In the genomic region with DNA sequence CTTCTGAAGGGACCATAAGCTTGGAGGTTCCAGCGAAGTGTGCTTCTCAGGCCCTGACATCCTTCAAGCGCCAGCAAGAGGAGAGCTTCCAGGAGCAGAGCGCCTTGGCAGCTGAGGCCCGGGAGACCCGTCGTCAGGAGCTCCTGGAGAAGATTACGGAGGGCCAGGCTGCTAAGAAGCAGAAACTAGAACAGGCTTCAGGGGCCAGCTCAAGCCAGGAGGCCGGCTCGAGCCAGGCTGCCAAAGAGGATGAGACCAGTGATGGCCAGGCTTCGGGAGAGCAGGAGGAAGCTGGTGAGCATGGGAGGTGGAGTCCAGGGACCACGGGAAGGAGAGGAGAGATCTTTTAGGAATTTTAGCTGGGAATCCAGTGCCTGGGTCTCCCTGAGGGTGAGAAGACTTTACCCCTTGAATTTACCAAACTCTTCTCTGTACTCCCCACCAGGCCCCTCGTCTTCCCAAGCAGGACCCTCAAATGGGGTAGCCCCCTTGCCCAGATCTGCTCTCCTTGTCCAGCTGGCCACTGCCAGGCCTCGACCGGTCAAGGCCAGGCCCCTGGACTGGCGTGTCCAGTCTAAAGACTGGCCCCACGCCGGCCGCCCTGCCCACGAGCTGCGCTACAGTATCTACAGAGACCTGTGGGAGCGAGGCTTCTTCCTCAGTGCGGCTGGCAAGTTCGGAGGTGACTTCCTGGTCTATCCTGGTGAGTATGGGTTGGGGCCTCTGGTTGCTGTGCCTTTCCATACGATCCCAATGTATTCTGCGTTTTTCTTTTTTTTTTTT, we compare ENCODE assay signal across 8 cellular contexts. TPM values are rescaled to one million over a fixed set of nuclear protein-coding genes. Genes with fewer than 3 reads are reported as not detected.
DNase-seq lines count a peak whose midpoint lies in the region; ATAC-seq, FAIRE-seq and TF ChIP-seq lines count a peak whose summit lies in the region.

No MANE protein-coding gene starts in this region.

- peak overlapping the region; percentile 98 for H2AFZ ChIP-seq in K562 (ENCODE audit: low read depth, low read length)

- H3K9ac ChIP-seq in K562 (ENCODE audit: insufficient read depth in 1 of 2, low read depth in 2 of 2, low read length in 2 of 2), result peak overlapping the region; percentile 98 to 99

- H3K4me3 ChIP-seq in K562 (peak overlapping the region; percentile 96), mesodermal cell (ENCODE audit: extremely low read depth, insufficient read depth, low read length, poor library complexity, severe bottlenecking) (peak overlapping the region; percentile 70)

- CTCF ChIA-PET in K562 (lab: Yijun Ruan, JAX; ENCODE audit: low intra/inter-chr PET ratio), result interaction anchor here (0.7 kb wide), 1 partner anchor 13 kb away, joined by 4 read pairs; no protein-coding TSS in a partner anchor

- peaks cover 21 to 43% of the 10 kb centered on the region in 2 experiments for H3K4me1 ChIP-seq in K562 (replicated peaks in 1 of 2; ENCODE audit: control insufficient read depth in 2 of 2, insufficient read depth in 2 of 2, low read length in 2 of 2)
- H3K4me1 ChIP-seq in mesodermal cell (ENCODE audit: control insufficient read depth, insufficient read depth, low read length, poor library complexity, severe bottlenecking), result peaks cover 17% of the 10 kb centered on the region

- H3K27ac ChIP-seq in 22Rv1 (peak overlapping the region; percentile 96), K562 (ENCODE audit: extremely low read depth, low read depth, low read length) (peak overlapping the region; percentile 100), mesodermal cell (ENCODE audit: low read depth, low read length, severe bottlenecking) (peak overlapping the region; percentile 99)

- TF ChIP-seq EP300 in K562 (IDR thresholded peaks at IDR 0.05; ENCODE audit: low read length), result no peak

- H3K9me3 ChIP-seq in K562 (replicated peaks; ENCODE audit: control insufficient read depth, insufficient read depth, low read depth, low read length), result no peaks in the 10 kb centered on the region
- no peaks in the 10 kb centered on the region for H3K9me3 ChIP-seq in mesodermal cell (ENCODE audit: control insufficient read depth, low read length)

- no TSS peak for BruUV-seq in K562 (replicated peaks; lab: Mats Ljungman, UMichigan)

- TF ChIP-seq CTCF in 22Rv1 (IDR thresholded peaks at IDR 0.05), result no peak
- no peak for TF ChIP-seq CTCF in K562 (IDR thresholded peaks at IDR 0.05 in 2 of 3, conservative IDR thresholded peaks at IDR 0.05 in 1 of 3; ENCODE audit: insufficient read depth in 2 of 3, low read depth in 1 of 3, low read length in 3 of 3)

- intact Hi-C loops in K562 (cut with micrococcal nuclease), result no loop called here

- TF ChIP-seq POLR2A in K562 (conservative IDR thresholded peaks at IDR 0.05), result no peak

- TF ChIP-seq RAD21 in K562 (CRISPR knock-in tag; conservative IDR thresholded peaks at IDR 0.05 in 1 of 2, IDR thresholded peaks at IDR 0.05 in 1 of 2), result no peak

- H4K20me1 ChIP-seq in K562 (replicated peaks; ENCODE audit: control insufficient read depth, insufficient read depth, low read length), result no peaks in the 10 kb centered on the region

- H3K36me3 ChIP-seq in K562 (ENCODE audit: control insufficient read depth, insufficient read depth, low read length), result peaks cover 46% of the 10 kb centered on the region
- peaks cover 48% of the 10 kb centered on the region for H3K36me3 ChIP-seq in mesodermal cell (ENCODE audit: control insufficient read depth, insufficient read depth, low read length)

- peaks cover 3% of the 10 kb centered on the region for H3K9me1 ChIP-seq in K562 (ENCODE audit: control insufficient read depth, insufficient read depth, low read length)

- POLR2A ChIA-PET in K562 (lab: Yijun Ruan, JAX), result interaction anchor here (0.7 to 7.0 kb wide), 8 partner anchors 10 to 65 kb away, joined by 3 to 206 read pairs (median 8); a partner anchor contains a TSS

- FAIRE-seq in K562 (lab: Jason Lieb, UNC), result no peak

- peak overlapping the region; percentile 96 for H3K4me2 ChIP-seq in K562 (ENCODE audit: insufficient read depth, low read length)

- no peaks in the 10 kb centered on the region for H3K27me3 ChIP-seq in K562 (ENCODE audit: control insufficient read depth in 2 of 2, insufficient read depth in 2 of 2, low read length in 2 of 2)

- in situ Hi-C loops in K562 (cut with MboI), result no loop called here

- WGBS in K562 (ENCODE audit: insufficient coverage, low coverage, missing lambda C conversion rate), result 28% methylated on average over 22 of the region's 25 CpGs
- 47 to 50% methylated on average over 19 to 22 of the region's 25 CpGs for WGBS in mesodermal cell (ENCODE audit: insufficient coverage in 2 of 2), 2 experiments

- DNase-seq in HT-29 (ENCODE audit: low spot score), result peak; percentile 76
- no peak for DNase-seq in K562 (ENCODE audit: extremely low read depth in 1 of 4, low spot score in 3 of 4)
- DNase-seq in NCI-H128 (lab: John Stamatoyannopoulos, UW; ENCODE audit: unreplicated experiment), result no peak
- DNase-seq in NCI-H226, result no peak
- DNase-seq in NCI-H446 treated with DMSO at 0.1 percent for 48 hours (lab: John Stamatoyannopoulos, UW), result no peak

- H3K79me2 ChIP-seq in K562 (ENCODE audit: control insufficient read depth, insufficient read depth, low read length), result peaks cover 45% of the 10 kb centered on the region

- ATAC-seq in K562 (no peak), HG03520 (IDR thresholded peaks at IDR 0.05; ENCODE audit: unreplicated experiment) (no peak)

RNA-seq across cellular contexts. Expression of a gene that starts 0.8 kb away (rescaled TPM):
- total RNA-seq in HT-29 (2014; rRNA removed; shearing (Covaris generic)), result 234 and 255 TPM in 2 replicates
- total RNA-seq in K562 (2011; cell fraction: chromatin; rRNA removed; ENCODE audit: low replicate concordance), result 6.2 and 16.5 TPM in 2 replicates
- total RNA-seq in K562 (2011; cell fraction: nucleolus; rRNA removed), result 24.2 and 25.2 TPM in 2 replicates
- 10.4 and 11.7 TPM in 2 replicates for total RNA-seq in K562 (2011; cell fraction: nucleoplasm; rRNA removed)
- 48.3 and 52.3 TPM in 2 replicates for total RNA-seq in K562 (2014; rRNA removed)
- 11.0 and 15.9 TPM in 2 replicates for total RNA-seq in K562 (2014; rRNA removed; fragmentation: Illumina TruSeq; extraction: Trizol)
- total RNA-seq in K562 (2015; rRNA removed; fragmentation: Illumina TruSeq; extraction: Trizol), result 32.8 and 34.3 TPM in 2 replicates
- total RNA-seq in K562 (2021), result 43.7 and 45.7 TPM in 2 replicates
- 29.5 and 39.8 TPM in 2 replicates for polyA plus RNA-seq in K562 (2011; rRNA removed)
- polyA plus RNA-seq in K562 (2011; cell fraction: cytosol; rRNA removed), result 70.3 and 121 TPM in 2 replicates
- polyA plus RNA-seq in K562 (2011; cell fraction: nucleus; rRNA removed), result 32.8 and 33.9 TPM in 2 replicates
- polyA plus RNA-seq in K562 (2012), result 30.6 and 41.6 TPM in 2 replicates
- 15.6 and 34.6 TPM in 2 replicates for polyA plus RNA-seq in K562 (2014; fragmentation: Illumina TruSeq; extraction: Trizol)
- 1 to 10 TPM; 3.1 to 3.9 TPM for polyA plus RNA-seq in K562 (2014; fragmentation: Nextera tagmentation; extraction: Ambion mirVana)
- polyA plus RNA-seq in K562 (2014; rRNA removed), result 57.6 and 59.9 TPM in 2 replicates
- 8.6 and 12.1 TPM in 2 replicates for polyA minus RNA-seq in K562 (2011; rRNA and poly(A)+ RNA removed)
- polyA minus RNA-seq in K562 (2011; cell fraction: cytosol; rRNA and poly(A)+ RNA removed), result 18.6 and 27.7 TPM in 2 replicates
- 6.5 and 8.9 TPM in 2 replicates for polyA minus RNA-seq in K562 (2011; cell fraction: nucleus; rRNA and poly(A)+ RNA removed)
- 54.2 TPM for polyA plus RNA-seq in mesodermal cell (2013, experiment 1 of 2)
- polyA plus RNA-seq in mesodermal cell (2013, experiment 2 of 2), result 41.3 TPM

RNA-seq across cellular contexts. Expression of a gene that starts 2.5 kb away (rescaled TPM):
- 266 and 285 TPM in 2 replicates for total RNA-seq in HT-29 (2014; rRNA removed; shearing (Covaris generic))
- 69.6 and 252 TPM in 2 replicates for total RNA-seq in K562 (2011; cell fraction: chromatin; rRNA removed; ENCODE audit: low replicate concordance)
- 206 and 229 TPM in 2 replicates for total RNA-seq in K562 (2011; cell fraction: nucleolus; rRNA removed)
- 169 and 219 TPM in 2 replicates for total RNA-seq in K562 (2011; cell fraction: nucleoplasm; rRNA removed)
- total RNA-seq in K562 (2014; rRNA removed) (87.0 and 104 TPM in 2 replicates), K562 (2014; rRNA removed; fragmentation: Illumina TruSeq; extraction: Trizol) (15.4 and 18.2 TPM in 2 replicates), K562 (2015; rRNA removed; fragmentation: Illumina TruSeq; extraction: Trizol) (56.1 and 60.7 TPM in 2 replicates), K562 (2021) (153 and 160 TPM in 2 replicates)
- polyA plus RNA-seq in K562 (2011; rRNA removed) (30.3 and 85.5 TPM in 2 replicates), K562 (2014; fragmentation: Illumina TruSeq; extraction: Trizol) (79.6 and 108 TPM in 2 replicates), K562 (2014; fragmentation: Nextera tagmentation; extraction: Ambion mirVana) (1 to 10 TPM; 1.4 to 2.6 TPM), K562 (2014; rRNA removed) (79.2 and 92.4 TPM in 2 replicates)
- 53.9 and 134 TPM in 2 replicates for polyA plus RNA-seq in K562 (2011; cell fraction: cytosol; rRNA removed)
- 78.0 and 150 TPM in 2 replicates for polyA plus RNA-seq in K562 (2011; cell fraction: nucleus; rRNA removed)
- polyA plus RNA-seq in K562 (2012), result 134 and 209 TPM in 2 replicates
- 16.9 and 19.4 TPM in 2 replicates for polyA minus RNA-seq in K562 (2011; rRNA and poly(A)+ RNA removed)
- polyA minus RNA-seq in K562 (2011; cell fraction: cytosol; rRNA and poly(A)+ RNA removed), result 91.7 and 110 TPM in 2 replicates
- 39.8 and 40.0 TPM in 2 replicates for polyA minus RNA-seq in K562 (2011; cell fraction: nucleus; rRNA and poly(A)+ RNA removed)
- polyA plus RNA-seq in mesodermal cell (2013, experiment 1 of 2), result 240 TPM
- polyA plus RNA-seq in mesodermal cell (2013, experiment 2 of 2), result 192 TPM

RNA-seq across cellular contexts. Expression of a gene that starts 8.8 kb away (rescaled TPM):
- total RNA-seq in HT-29 (2014; rRNA removed; shearing (Covaris generic)), result 4,595 and 4,707 TPM in 2 replicates
- 331 and 680 TPM in 2 replicates for total RNA-seq in K562 (2011; cell fraction: chromatin; rRNA removed; ENCODE audit: low replicate concordance)
- 909 and 1,212 TPM in 2 replicates for total RNA-seq in K562 (2011; cell fraction: nucleolus; rRNA removed)
- 945 and 1,251 TPM in 2 replicates for total RNA-seq in K562 (2011; cell fraction: nucleoplasm; rRNA removed)
- total RNA-seq in K562 (2014; rRNA removed), result 4,156 and 4,613 TPM in 2 replicates
- total RNA-seq in K562 (2014; rRNA removed; fragmentation: Illumina TruSeq; extraction: Trizol), result 714 and 1,122 TPM in 2 replicates
- total RNA-seq in K562 (2015; rRNA removed; fragmentation: Illumina TruSeq; extraction: Trizol), result 1,777 and 1,782 TPM in 2 replicates
- 1,573 and 1,625 TPM in 2 replicates for total RNA-seq in K562 (2021)
- 1,792 and 2,151 TPM in 2 replicates for polyA plus RNA-seq in K562 (2011; rRNA removed)
- polyA plus RNA-seq in K562 (2011; cell fraction: cytosol; rRNA removed), result 3,305 and 3,579 TPM in 2 replicates
- polyA plus RNA-seq in K562 (2011; cell fraction: nucleus; rRNA removed), result 1,541 and 1,658 TPM in 2 replicates
- polyA plus RNA-seq in K562 (2012), result 3,049 and 5,076 TPM in 2 replicates
- polyA plus RNA-seq in K562 (2014; fragmentation: Illumina TruSeq; extraction: Trizol), result 2,256 and 3,393 TPM in 2 replicates
- 100 to 1,000 TPM; 456 to 490 TPM for polyA plus RNA-seq in K562 (2014; fragmentation: Nextera tagmentation; extraction: Ambion mirVana)
- polyA plus RNA-seq in K562 (2014; rRNA removed), result 3,325 and 5,114 TPM in 2 replicates
- 287 and 381 TPM in 2 replicates for polyA minus RNA-seq in K562 (2011; rRNA and poly(A)+ RNA removed)
- polyA minus RNA-seq in K562 (2011; cell fraction: cytosol; rRNA and poly(A)+ RNA removed), result 464 and 517 TPM in 2 replicates
- 240 and 304 TPM in 2 replicates for polyA minus RNA-seq in K562 (2011; cell fraction: nucleus; rRNA and poly(A)+ RNA removed)
- 1,693 TPM for polyA plus RNA-seq in mesodermal cell (2013, experiment 1 of 2)
- 1,592 TPM for polyA plus RNA-seq in mesodermal cell (2013, experiment 2 of 2)

RNA-seq across cellular contexts. Expression of a gene that starts 18.9 kb away (rescaled TPM):
- 22.5 and 45.3 TPM in 2 replicates for total RNA-seq in HT-29 (2014; rRNA removed; shearing (Covaris generic))
- total RNA-seq in K562 (2011; cell fraction: chromatin; rRNA removed; ENCODE audit: low replicate concordance), result 0.28 TPM in 1 of 2 replicates, not detected in the other
- 0.67 and 0.79 TPM in 2 replicates for total RNA-seq in K562 (2011; cell fraction: nucleolus; rRNA removed)
- total RNA-seq in K562 (2011; cell fraction: nucleoplasm; rRNA removed), result not detected in 2 replicates
- total RNA-seq in K562 (2014; rRNA removed), result not detected in 2 replicates
- total RNA-seq in K562 (2014; rRNA removed; fragmentation: Illumina TruSeq; extraction: Trizol), result not detected in 2 replicates
- total RNA-seq in K562 (2015; rRNA removed; fragmentation: Illumina TruSeq; extraction: Trizol), result 0.11 and 0.18 TPM in 2 replicates
- total RNA-seq in K562 (2021), result 0.36 and 0.51 TPM in 2 replicates
- polyA plus RNA-seq in K562 (2011; rRNA removed), result 0.36 and 0.43 TPM in 2 replicates
- polyA plus RNA-seq in K562 (2011; cell fraction: cytosol; rRNA removed), result 0.27 and 0.44 TPM in 2 replicates
- polyA plus RNA-seq in K562 (2011; cell fraction: nucleus; rRNA removed), result 0.65 and 1.5 TPM in 2 replicates
- polyA plus RNA-seq in K562 (2012), result 1.1 and 1.7 TPM in 2 replicates
- polyA plus RNA-seq in K562 (2014; fragmentation: Illumina TruSeq; extraction: Trizol), result 0.29 and 0.74 TPM in 2 replicates
- under 1 TPM; 0.35 to 0.79 TPM for polyA plus RNA-seq in K562 (2014; fragmentation: Nextera tagmentation; extraction: Ambion mirVana)
- polyA plus RNA-seq in K562 (2014; rRNA removed), result 0.12 and 0.81 TPM in 2 replicates
- not detected in 2 replicates for polyA minus RNA-seq in K562 (2011; rRNA and poly(A)+ RNA removed)
- polyA minus RNA-seq in K562 (2011; cell fraction: cytosol; rRNA and poly(A)+ RNA removed), result not detected in 2 replicates
- not detected in 2 replicates for polyA minus RNA-seq in K562 (2011; cell fraction: nucleus; rRNA and poly(A)+ RNA removed)
- 0.63 TPM for polyA plus RNA-seq in mesodermal cell (2013, experiment 1 of 2)
- 0.76 TPM for polyA plus RNA-seq in mesodermal cell (2013, experiment 2 of 2)

RNA-seq across cellular contexts. Expression of a gene that starts 30.9 kb away (rescaled TPM):
- total RNA-seq in HT-29 (2014; rRNA removed; shearing (Covaris generic)), result not detected in 2 replicates
- total RNA-seq in K562 (2011; cell fraction: chromatin; rRNA removed; ENCODE audit: low replicate concordance), result not detected in 2 replicates
- not detected in 2 replicates for total RNA-seq in K562 (2011; cell fraction: nucleolus; rRNA removed)
- not detected in 2 replicates for total RNA-seq in K562 (2011; cell fraction: nucleoplasm; rRNA removed)
- not detected in 2 replicates for total RNA-seq in K562 (2014; rRNA removed)
- total RNA-seq in K562 (2014; rRNA removed; fragmentation: Illumina TruSeq; extraction: Trizol), result not detected in 2 replicates
- total RNA-seq in K562 (2015; rRNA removed; fragmentation: Illumina TruSeq; extraction: Trizol), result not detected in 2 replicates
- not detected in 2 replicates for total RNA-seq in K562 (2021)
- polyA plus RNA-seq in K562 (2011; rRNA removed), result not detected in 2 replicates
- polyA plus RNA-seq in K562 (2011; cell fraction: cytosol; rRNA removed), result not detected in 2 replicates
- 0.18 TPM in 1 of 2 replicates, not detected in the other for polyA plus RNA-seq in K562 (2011; cell fraction: nucleus; rRNA removed)
- polyA plus RNA-seq in K562 (2012), result 0.21 and 0.56 TPM in 2 replicates
- polyA plus RNA-seq in K562 (2014; fragmentation: Illumina TruSeq; extraction: Trizol), result not detected in 2 replicates
- polyA plus RNA-seq in K562 (2014; fragmentation: Nextera tagmentation; extraction: Ambion mirVana), result under 1 TPM in 1 of 2 experiments, not detected in 1; 0.01 TPM
- polyA plus RNA-seq in K562 (2014; rRNA removed), result 0.09 TPM in 1 of 2 replicates, not detected in the other
- not detected in 2 replicates for polyA minus RNA-seq in K562 (2011; rRNA and poly(A)+ RNA removed)
- not detected in 2 replicates for polyA minus RNA-seq in K562 (2011; cell fraction: cytosol; rRNA and poly(A)+ RNA removed)
- not detected in 2 replicates for polyA minus RNA-seq in K562 (2011; cell fraction: nucleus; rRNA and poly(A)+ RNA removed)
- not detected for polyA plus RNA-seq in mesodermal cell (2013, experiment 1 of 2)
- polyA plus RNA-seq in mesodermal cell (2013, experiment 2 of 2), result not detected
